Comparison of ENCODE assay signal across 28 cellular contexts in the genomic region with DNA sequence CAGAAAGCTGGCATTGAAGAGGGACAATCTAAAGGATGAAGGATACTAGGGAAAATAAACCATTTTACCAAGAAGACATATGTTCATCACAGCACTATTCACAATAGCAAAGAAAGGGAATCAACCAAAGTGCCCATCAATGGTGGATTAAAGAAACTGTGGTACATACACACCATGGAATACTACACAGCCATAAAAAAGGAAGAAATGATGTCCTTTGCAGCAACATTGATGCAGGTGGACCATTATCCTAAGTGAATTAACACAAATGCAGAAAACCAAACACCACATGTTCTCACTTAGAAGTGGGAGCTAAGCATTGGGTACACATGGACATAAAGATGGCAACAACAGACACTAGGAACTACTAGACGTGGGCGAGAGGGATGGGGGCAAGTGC.
"Had no signal": no experiment of that assay in that cellular context is flagged by ENCODE, and none has a peak within 500 bp of the region (broad histone marks: within the 10 kb centered on the region; RNA-seq: fewer than 3 reads in every experiment).

No MANE protein-coding gene starts in this region.

- H3K4me3 Mint-ChIP-seq: stimulated activated effector memory CD8-positive, alpha-beta T cell treated with anti-CD3 and anti-CD28 coated beads, Interleukin-12 subunit alpha, Interleukin-12 subunit beta, amount 100 ng/mL, for 72 hours; stimulated activated memory B cell treated with anti-CD40 and anti-IgM and Interleukin-4, amounts not matched to agents 10 μg/mL and 1 μg/mL and 100 μg/mL, for 72 hours; stimulated activated naive B cell treated with anti-CD40 and anti-IgM and Interleukin-4, amounts not matched to agents 10 μg/mL and 1 μg/mL and 100 μg/mL, for 72 hours; stimulated activated naive CD8-positive, alpha-beta T cell treated with anti-CD3 and anti-CD28 coated beads, Interleukin-15, amount 100 ng/mL, for 72 hours; stimulated activated naive CD8-positive, alpha-beta T cell treated with anti-CD3 and anti-CD28 coated beads, Interleukin-15, Interleukin-2, amounts not matched to agents 100 ng/mL and 50 ng/mL, for 24 hours; type B pancreatic cell had no signal

- H3K27me3 Mint-ChIP-seq: stimulated activated memory B cell treated with anti-CD40 and anti-IgM and Interleukin-4, amounts not matched to agents 10 μg/mL and 1 μg/mL and 100 μg/mL, for 72 hours; type B pancreatic cell had no signal

- H3K27ac ChIP-seq: stomach, suprapubic skin, testis, thoracic aorta, thyroid gland, tibial artery, tibial nerve, transverse colon, upper lobe of left lung, upper lobe of right lung, uterus, vagina had no signal

- H3K4me1 Mint-ChIP-seq: stimulated activated memory B cell treated with anti-CD40 and anti-IgM and Interleukin-4, amounts not matched to agents 10 μg/mL and 1 μg/mL and 100 μg/mL, for 72 hours; stimulated activated naive B cell treated with anti-CD40 and anti-IgM and Interleukin-4, amounts not matched to agents 10 μg/mL and 1 μg/mL and 100 μg/mL, for 72 hours had no signal

- H3K36me3 ChIP-seq: stomach, suprapubic skin, thoracic aorta, thyroid gland, tibial artery, transverse colon, upper lobe of left lung, upper lobe of right lung, uterus, vagina had no signal

- H3K4me3 ChIP-seq: stomach, suprapubic skin, testis, thoracic aorta, thyroid gland, tibial artery, tibial nerve, transverse colon, upper lobe of left lung, upper lobe of right lung, uterus, vagina had no signal

- H3K4me1 ChIP-seq: stomach, suprapubic skin, thyroid gland, tibial artery, tibial nerve, transverse colon, upper lobe of left lung, upper lobe of right lung, uterus, vagina had no signal

- ATAC-seq: stimulated activated effector memory CD8-positive, alpha-beta T cell treated with anti-CD3 and anti-CD28 coated beads, Interleukin-12 subunit alpha, Interleukin-12 subunit beta, amount 100 ng/mL, for 72 hours; stimulated activated memory B cell treated with anti-CD40 and anti-IgM and Interleukin-4, amounts not matched to agents 10 μg/mL and 1 μg/mL and 100 μg/mL, for 72 hours; stimulated activated naive B cell treated with anti-CD40 and anti-IgM and Interleukin-4, amounts not matched to agents 10 μg/mL and 1 μg/mL and 100 μg/mL, for 72 hours; stimulated activated naive CD8-positive, alpha-beta T cell treated with anti-CD3 and anti-CD28 coated beads, Interleukin-15, amount 100 ng/mL, for 72 hours; upper lobe of right lung had no signal

- FAIRE-seq: urothelium cell line had no signal

- H3K27me3 ChIP-seq: stomach, suprapubic skin, testis, thyroid gland, tibial artery, tibial nerve, transverse colon, upper lobe of left lung, upper lobe of right lung, uterus, vagina had no signal

- H3K9me3 ChIP-seq: stomach, suprapubic skin, testis, thoracic aorta, thyroid gland, tibial artery, tibial nerve, transverse colon, upper lobe of left lung, upper lobe of right lung, uterus, vagina had no signal

- H3K36me3 Mint-ChIP-seq: stimulated activated effector memory CD8-positive, alpha-beta T cell treated with anti-CD3 and anti-CD28 coated beads, Interleukin-12 subunit alpha, Interleukin-12 subunit beta, amount 100 ng/mL, for 72 hours; stimulated activated memory B cell treated with anti-CD40 and anti-IgM and Interleukin-4, amounts not matched to agents 10 μg/mL and 1 μg/mL and 100 μg/mL, for 72 hours had no signal

- H3K27ac Mint-ChIP-seq: stimulated activated effector memory CD8-positive, alpha-beta T cell treated with anti-CD3 and anti-CD28 coated beads, Interleukin-12 subunit alpha, Interleukin-12 subunit beta, amount 100 ng/mL, for 72 hours; stimulated activated memory B cell treated with anti-CD40 and anti-IgM and Interleukin-4, amounts not matched to agents 10 μg/mL and 1 μg/mL and 100 μg/mL, for 72 hours; stimulated activated naive B cell treated with anti-CD40 and anti-IgM and Interleukin-4, amounts not matched to agents 10 μg/mL and 1 μg/mL and 100 μg/mL, for 72 hours; stimulated activated naive CD8-positive, alpha-beta T cell treated with anti-CD3 and anti-CD28 coated beads, Interleukin-15, amount 100 ng/mL, for 72 hours; stimulated activated naive CD8-positive, alpha-beta T cell treated with anti-CD3 and anti-CD28 coated beads, Interleukin-15, Interleukin-2, amounts not matched to agents 100 ng/mL and 50 ng/mL, for 24 hours; type B pancreatic cell had no signal

- DNase-seq: stimulated activated CD4-positive, alpha-beta T cell treated with anti-CD3 and anti-CD28 coated beads, Interleukin-2, amount 100 ng/mL, for 48 hours; stimulated activated CD4-positive, alpha-beta T cell treated with anti-CD3 and anti-CD28 coated beads, Interleukin-4, amount 100 ng/mL, for 1 hour; stimulated activated CD4-positive, alpha-beta T cell treated with anti-CD3 and anti-CD28 coated beads, Interleukin-4, amount 100 ng/mL, for 24 hours; stimulated activated CD4-positive, alpha-beta T cell treated with anti-CD3 and anti-CD28 coated beads, Interleukin-4, amount 100 ng/mL, for 4 hours; stimulated activated CD8-positive, alpha-beta memory T cell treated with anti-CD3 and anti-CD28 coated beads, Interleukin-4, amount 100 ng/mL, for 48 hours; stimulated activated naive B cell treated with anti-CD40 and anti-IgM and Interleukin-4, amounts not matched to agents 10 μg/mL and 1 μg/mL and 100 μg/mL, for 72 hours; stimulated activated naive CD4-positive, alpha-beta T cell; stimulated activated naive CD4-positive, alpha-beta T cell treated with Interleukin-2 at 50 U/mL for 16 hours; stimulated activated naive CD8-positive, alpha-beta T cell treated with anti-CD3 and anti-CD28 coated beads, Interleukin-15, amount 100 ng/mL, for 72 hours; stomach; substantia nigra; testis; thyroid gland; tibial artery; transverse colon; trophoblast cell; upper lobe of left lung; upper lobe of right lung; uterus had no signal
